ENCODE assay signal across 1 cellular context in genomic region chr9:120929392-120929791, GRCh38.
TF ChIP-seq lines count a peak whose summit lies in the region.

No MANE protein-coding gene starts in this region.

TF ChIP-seq in HepG2, 621 proteins besides CTCF, POLR2A, EP300 and RAD21:
- TF ChIP-seq SMYD3 (CRISPR knock-in tag; IDR thresholded peaks at IDR 0.05) = no peak
- 0 out of 2 replicates have a peak, but pooled peaks have one; percentile 4 for TF ChIP-seq ZNF383 (CRISPR knock-in tag; IDR thresholded peaks at IDR 0.05; ENCODE audit: borderline replicate concordance)
- TF ChIP-seq ZSCAN30 (CRISPR knock-in tag; IDR thresholded peaks at IDR 0.05) = 0 out of 2 replicates have a peak, but pooled peaks have one; percentile 7
- TF ChIP-seq GATAD2A (CRISPR knock-in tag; IDR thresholded peaks at IDR 0.05) = no peak
- no peak for TF ChIP-seq MEF2D (CRISPR knock-in tag; IDR thresholded peaks at IDR 0.05)
- no peak for TF ChIP-seq ZIK1 (CRISPR knock-in tag; IDR thresholded peaks at IDR 0.05; ENCODE audit: borderline replicate concordance, low read depth)
- TF ChIP-seq, protein P1, sequence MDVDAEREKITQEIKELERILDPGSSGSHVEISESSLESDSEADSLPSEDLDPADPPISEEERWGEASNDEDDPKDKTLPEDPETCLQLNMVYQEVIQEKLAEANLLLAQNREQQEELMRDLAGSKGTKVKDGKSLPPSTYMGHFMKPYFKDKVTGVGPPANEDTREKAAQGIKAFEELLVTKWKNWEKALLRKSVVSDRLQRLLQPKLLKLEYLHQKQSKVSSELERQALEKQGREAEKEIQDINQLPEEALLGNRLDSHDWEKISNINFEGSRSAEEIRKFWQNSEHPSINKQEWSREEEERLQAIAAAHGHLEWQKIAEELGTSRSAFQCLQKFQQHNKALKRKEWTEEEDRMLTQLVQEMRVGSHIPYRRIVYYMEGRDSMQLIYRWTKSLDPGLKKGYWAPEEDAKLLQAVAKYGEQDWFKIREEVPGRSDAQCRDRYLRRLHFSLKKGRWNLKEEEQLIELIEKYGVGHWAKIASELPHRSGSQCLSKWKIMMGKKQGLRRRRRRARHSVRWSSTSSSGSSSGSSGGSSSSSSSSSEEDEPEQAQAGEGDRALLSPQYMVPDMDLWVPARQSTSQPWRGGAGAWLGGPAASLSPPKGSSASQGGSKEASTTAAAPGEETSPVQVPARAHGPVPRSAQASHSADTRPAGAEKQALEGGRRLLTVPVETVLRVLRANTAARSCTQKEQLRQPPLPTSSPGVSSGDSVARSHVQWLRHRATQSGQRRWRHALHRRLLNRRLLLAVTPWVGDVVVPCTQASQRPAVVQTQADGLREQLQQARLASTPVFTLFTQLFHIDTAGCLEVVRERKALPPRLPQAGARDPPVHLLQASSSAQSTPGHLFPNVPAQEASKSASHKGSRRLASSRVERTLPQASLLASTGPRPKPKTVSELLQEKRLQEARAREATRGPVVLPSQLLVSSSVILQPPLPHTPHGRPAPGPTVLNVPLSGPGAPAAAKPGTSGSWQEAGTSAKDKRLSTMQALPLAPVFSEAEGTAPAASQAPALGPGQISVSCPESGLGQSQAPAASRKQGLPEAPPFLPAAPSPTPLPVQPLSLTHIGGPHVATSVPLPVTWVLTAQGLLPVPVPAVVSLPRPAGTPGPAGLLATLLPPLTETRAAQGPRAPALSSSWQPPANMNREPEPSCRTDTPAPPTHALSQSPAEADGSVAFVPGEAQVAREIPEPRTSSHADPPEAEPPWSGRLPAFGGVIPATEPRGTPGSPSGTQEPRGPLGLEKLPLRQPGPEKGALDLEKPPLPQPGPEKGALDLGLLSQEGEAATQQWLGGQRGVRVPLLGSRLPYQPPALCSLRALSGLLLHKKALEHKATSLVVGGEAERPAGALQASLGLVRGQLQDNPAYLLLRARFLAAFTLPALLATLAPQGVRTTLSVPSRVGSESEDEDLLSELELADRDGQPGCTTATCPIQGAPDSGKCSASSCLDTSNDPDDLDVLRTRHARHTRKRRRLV (CRISPR knock-in tag; IDR thresholded peaks at IDR 0.05) = no peak
- TF ChIP-seq ZNF652 (CRISPR knock-in tag; IDR thresholded peaks at IDR 0.05; ENCODE audit: borderline replicate concordance, low read depth) = no peak
